In the genomic region with DNA sequence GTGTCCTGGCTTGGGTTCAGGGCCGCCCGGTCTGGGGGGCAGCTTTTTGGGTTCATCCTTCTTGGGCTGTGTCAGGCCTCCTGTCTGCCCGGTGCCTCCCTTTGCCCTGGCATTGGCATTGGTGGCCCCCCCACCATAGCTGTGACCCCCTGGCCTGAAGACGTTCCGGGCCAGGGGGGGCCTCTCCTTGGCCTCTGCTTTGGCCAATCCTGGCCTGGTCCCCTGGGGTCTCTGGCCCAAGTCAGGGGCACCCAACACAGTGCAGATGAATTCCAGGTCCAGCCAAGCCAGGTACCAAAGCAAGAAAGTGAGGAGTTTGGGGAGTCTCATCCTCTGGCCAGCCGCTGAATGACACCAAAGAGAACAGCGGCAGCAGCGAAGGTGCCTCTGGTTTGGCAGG, we compare ENCODE assay signal across 1 cellular context.
TF ChIP-seq lines count a peak whose summit lies in the region.

No MANE protein-coding gene starts in this region.

TF ChIP-seq in HepG2, 621 proteins besides CTCF, POLR2A, EP300 and RAD21:
- TF ChIP-seq, protein P1, sequence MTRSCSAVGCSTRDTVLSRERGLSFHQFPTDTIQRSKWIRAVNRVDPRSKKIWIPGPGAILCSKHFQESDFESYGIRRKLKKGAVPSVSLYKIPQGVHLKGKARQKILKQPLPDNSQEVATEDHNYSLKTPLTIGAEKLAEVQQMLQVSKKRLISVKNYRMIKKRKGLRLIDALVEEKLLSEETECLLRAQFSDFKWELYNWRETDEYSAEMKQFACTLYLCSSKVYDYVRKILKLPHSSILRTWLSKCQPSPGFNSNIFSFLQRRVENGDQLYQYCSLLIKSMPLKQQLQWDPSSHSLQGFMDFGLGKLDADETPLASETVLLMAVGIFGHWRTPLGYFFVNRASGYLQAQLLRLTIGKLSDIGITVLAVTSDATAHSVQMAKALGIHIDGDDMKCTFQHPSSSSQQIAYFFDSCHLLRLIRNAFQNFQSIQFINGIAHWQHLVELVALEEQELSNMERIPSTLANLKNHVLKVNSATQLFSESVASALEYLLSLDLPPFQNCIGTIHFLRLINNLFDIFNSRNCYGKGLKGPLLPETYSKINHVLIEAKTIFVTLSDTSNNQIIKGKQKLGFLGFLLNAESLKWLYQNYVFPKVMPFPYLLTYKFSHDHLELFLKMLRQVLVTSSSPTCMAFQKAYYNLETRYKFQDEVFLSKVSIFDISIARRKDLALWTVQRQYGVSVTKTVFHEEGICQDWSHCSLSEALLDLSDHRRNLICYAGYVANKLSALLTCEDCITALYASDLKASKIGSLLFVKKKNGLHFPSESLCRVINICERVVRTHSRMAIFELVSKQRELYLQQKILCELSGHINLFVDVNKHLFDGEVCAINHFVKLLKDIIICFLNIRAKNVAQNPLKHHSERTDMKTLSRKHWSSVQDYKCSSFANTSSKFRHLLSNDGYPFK (CRISPR knock-in tag; IDR thresholded peaks at IDR 0.05; ENCODE audit: borderline replicate concordance) = 0 out of 2 replicates have a peak, but pooled peaks have one; percentile 30
- TF ChIP-seq, protein P2, sequence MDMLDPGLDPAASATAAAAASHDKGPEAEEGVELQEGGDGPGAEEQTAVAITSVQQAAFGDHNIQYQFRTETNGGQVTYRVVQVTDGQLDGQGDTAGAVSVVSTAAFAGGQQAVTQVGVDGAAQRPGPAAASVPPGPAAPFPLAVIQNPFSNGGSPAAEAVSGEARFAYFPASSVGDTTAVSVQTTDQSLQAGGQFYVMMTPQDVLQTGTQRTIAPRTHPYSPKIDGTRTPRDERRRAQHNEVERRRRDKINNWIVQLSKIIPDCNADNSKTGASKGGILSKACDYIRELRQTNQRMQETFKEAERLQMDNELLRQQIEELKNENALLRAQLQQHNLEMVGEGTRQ (IDR thresholded peaks at IDR 0.05; ENCODE audit: low read depth, low read length) = no peak
- TF ChIP-seq, protein P2 (CRISPR knock-in tag; IDR thresholded peaks at IDR 0.05; ENCODE audit: borderline replicate concordance) = no peak
- TF ChIP-seq KLF13 (CRISPR knock-in tag; IDR thresholded peaks at IDR 0.05) (0 out of 2 replicates have a peak, but pooled peaks have one; percentile 59), SALL1 (CRISPR knock-in tag; IDR thresholded peaks at IDR 0.05) (no peak), ZNF549 (CRISPR knock-in tag; IDR thresholded peaks at IDR 0.05) (no peak), NONO (IDR thresholded peaks at IDR 0.05) (no peak), NONO (CRISPR knock-in tag; conservative IDR thresholded peaks at IDR 0.05) (no peak), DNMT1 (CRISPR knock-in tag; IDR thresholded peaks at IDR 0.05) (no peak), ZNF225 (CRISPR knock-in tag; IDR thresholded peaks at IDR 0.05) (peak; percentile 55; the same call in 1 of the 2 replicates)
